Comparison of ENCODE assay signal across 16 cellular contexts in genomic region chr15:45384700-45385099, GRCh38. TPM values are rescaled to one million over a fixed set of nuclear protein-coding genes. Genes with fewer than 3 reads are reported as not detected.
"Had no signal": no experiment of that assay in that cellular context is flagged by ENCODE, and none has a peak within 500 bp of the region (broad histone marks: within the 10 kb centered on the region; RNA-seq: fewer than 3 reads in every experiment).

No MANE protein-coding gene starts in this region.

- DNase-seq: cortex of kidney; effector memory CD4-positive, alpha-beta T cell; islet precursor cell; left cardiac atrium; naive thymus-derived CD4-positive, alpha-beta T cell; posterior cingulate gyrus; small intestine; stimulated activated CD4-positive, alpha-beta T cell treated with anti-CD3 and anti-CD28 coated beads, Interleukin-12 subunit alpha, Interleukin-12 subunit beta, amount 100 ng/mL, for 4 hours; stimulated activated naive CD4-positive, alpha-beta T cell; stomach; substantia nigra; thyroid gland had no signal

- H3K27ac ChIP-seq: neutrophil, right atrium auricular region, stomach, thyroid gland had no signal

- H3K27me3 ChIP-seq: right atrium auricular region, stomach, thyroid gland had no signal

- H3K4me3 ChIP-seq: right atrium auricular region, stomach, thyroid gland had no signal

- H3K36me3 ChIP-seq: neutrophil, right atrium auricular region, stomach, thyroid gland had no signal

- ATAC-seq: esophagus mucosa; left cardiac atrium; naive thymus-derived CD4-positive, alpha-beta T cell had no signal

- H3K9me3 ChIP-seq: neutrophil, right atrium auricular region, stomach, thyroid gland had no signal

RNA-seq across cellular contexts. Expression of gene GATM, which starts 6.4 kb away (rescaled TPM):
- total RNA-seq: glomerular endothelial cell had no signal
